In the genomic region with DNA sequence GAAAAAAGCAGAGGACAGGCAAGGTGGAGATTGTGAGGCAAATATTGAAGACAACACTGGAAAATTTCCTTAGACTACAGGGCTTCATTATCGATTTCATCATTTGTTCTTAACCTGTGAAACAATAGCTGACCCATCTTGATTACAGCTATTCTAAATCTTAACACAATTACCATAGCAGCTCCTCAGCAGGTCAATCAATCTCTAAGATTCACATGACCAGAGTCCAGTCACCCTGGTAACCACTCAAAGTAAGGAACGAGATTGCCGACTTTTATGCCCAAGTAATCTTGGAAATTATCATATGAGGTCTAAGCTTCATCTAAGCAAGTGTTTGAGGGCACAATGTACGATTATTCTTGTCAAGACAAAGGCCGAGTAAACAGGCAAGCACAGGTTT, we compare ENCODE assay signal across 16 cellular contexts.
DNase-seq lines count a peak whose midpoint lies in the region; ATAC-seq and TF ChIP-seq lines count a peak whose summit lies in the region.
"Had no signal": no experiment of that assay in that cellular context is flagged by ENCODE, and none has a peak within 500 bp of the region (broad histone marks: within the 10 kb centered on the region; RNA-seq: fewer than 3 reads in every experiment).

No MANE protein-coding gene starts in this region.

- H3K4ac ChIP-seq in H9 (ENCODE audit: low read depth, low read length) (no peak overlapping the region), mesenchymal stem cell (ENCODE audit: low read depth in 1 of 2, low read length in 2 of 2) (no peak overlapping the region)

- no peak overlapping the region for H2AK5ac ChIP-seq in H9 (ENCODE audit: insufficient read length, low read length)
- H2AK5ac ChIP-seq in mesenchymal stem cell (ENCODE audit: low read length, severe bottlenecking), result peak overlapping the region; percentile 99

- H4K8ac ChIP-seq in H9 (replicated peaks; ENCODE audit: insufficient read length, low read depth, low read length), result no peak overlapping the region
- H4K8ac ChIP-seq in mesenchymal stem cell (ENCODE audit: low read length), result no peak overlapping the region

- H3K27me3 ChIP-seq in H9 (ENCODE audit: insufficient read depth, low read length) (no peaks in the 10 kb centered on the region), mesenchymal stem cell (ENCODE audit: control insufficient read depth in 1 of 2, insufficient read depth in 1 of 2, low read length in 2 of 2) (no peaks in the 10 kb centered on the region)

- H2BK5ac ChIP-seq in H9 (ENCODE audit: insufficient read length, low read length) (no peak overlapping the region), mesenchymal stem cell (ENCODE audit: low read depth, low read length, poor library complexity, severe bottlenecking) (no peak overlapping the region)

- H4K91ac ChIP-seq in H9 (ENCODE audit: insufficient read length, low read depth, low read length), result no peak overlapping the region
- H4K91ac ChIP-seq in mesenchymal stem cell (ENCODE audit: low read length), result no peak overlapping the region

- H3K27ac ChIP-seq in H9 (ENCODE audit: insufficient read length, low read depth, low read length) (no peak overlapping the region), mesenchymal stem cell (ENCODE audit: low read length, poor library complexity, severe bottlenecking) (peak overlapping the region; percentile 15)
- H3K27ac ChIP-seq: 22Rv1, GM23248 had no signal

- H3K9ac ChIP-seq in H9 (ENCODE audit: extremely low read depth, insufficient read length, low read length) (no peak overlapping the region), mesenchymal stem cell (ENCODE audit: low read length) (no peak overlapping the region)
- H3K9ac ChIP-seq: GM23248 had no signal

- no peak overlapping the region for H3K18ac ChIP-seq in H9 (ENCODE audit: insufficient read length, low read depth, low read length)
- H3K18ac ChIP-seq in mesenchymal stem cell (ENCODE audit: low read depth in 1 of 2, low read length in 2 of 2), result no peak overlapping the region

- H2BK12ac ChIP-seq in H9 (ENCODE audit: insufficient read length, low read depth, low read length) (no peak overlapping the region), mesenchymal stem cell (ENCODE audit: low read length in 2 of 2) (no peak overlapping the region)

- no peaks in the 10 kb centered on the region for H3K4me1 ChIP-seq in H9 (ENCODE audit: insufficient read depth, low read length)
- H3K4me1 ChIP-seq in mesenchymal stem cell (ENCODE audit: control insufficient read depth, insufficient read depth, low read depth, low read length), result peaks cover 3% of the 10 kb centered on the region

- no peaks in the 10 kb centered on the region for H3K79me2 ChIP-seq in H9 (ENCODE audit: insufficient read depth, low read length)

- no peak overlapping the region for H3K23ac ChIP-seq in H9 (ENCODE audit: insufficient read length, low read depth, low read length)
- no peak overlapping the region for H3K23ac ChIP-seq in mesenchymal stem cell (ENCODE audit: low read length in 2 of 2)

- H2BK20ac ChIP-seq in H9 (ENCODE audit: low read depth, low read length, poor library complexity, severe bottlenecking), result no peak overlapping the region

- H3K9me3 ChIP-seq in H9 (ENCODE audit: control insufficient read depth, low read depth, low read length) (no peaks in the 10 kb centered on the region), mesenchymal stem cell (ENCODE audit: control insufficient read depth, low read length) (no peaks in the 10 kb centered on the region)

- H2BK120ac ChIP-seq in H9 (ENCODE audit: low read depth, low read length, poor library complexity, severe bottlenecking), result no peak overlapping the region
- no peak overlapping the region for H2BK120ac ChIP-seq in mesenchymal stem cell (ENCODE audit: low read depth, low read length)

- no peak for ATAC-seq in GM21526 (IDR thresholded peaks at IDR 0.05; ENCODE audit: low FRiP score, unreplicated experiment)
- ATAC-seq: K562 had no signal

- H3K4me2 ChIP-seq in H9 (ENCODE audit: insufficient read depth, insufficient read length, low read length) (no peak overlapping the region), mesenchymal stem cell (ENCODE audit: low read length, poor library complexity, severe bottlenecking) (no peak overlapping the region)

- H2AFZ ChIP-seq in H9 (ENCODE audit: low read length) (no peak overlapping the region), mesenchymal stem cell (ENCODE audit: low read depth, low read length) (no peak overlapping the region)
- H2AFZ ChIP-seq: GM23248 had no signal

- H3K27ac Mint-ChIP-seq in H9, result peak overlapping the region in 2 of 3 experiments; percentile 3 to 77; a peak in 3 of 7 replicates

- no peaks in the 10 kb centered on the region for H3K9me3 Mint-ChIP-seq in H9

- WGBS in H9 (ENCODE audit: extremely low coverage, insufficient read length, low lambda C conversion rate), result no CpG with 5 or more reads among the region's 5 CpGs
- WGBS in mesenchymal stem cell, result 96% methylated on average over 5 of the region's 5 CpGs

- POLR2A ChIA-PET in GM10248 (lab: Yijun Ruan, JAX), result no interaction called here

- no peak overlapping the region for H3K4me3 ChIP-seq in mesenchymal stem cell (ENCODE audit: insufficient read depth in 1 of 2, low read depth in 1 of 2, low read length in 2 of 2)
- H3K4me3 ChIP-seq: GM23248, K562 had no signal

- H3K4me1 Mint-ChIP-seq in H9, result peaks cover 10 to 13% of the 10 kb centered on the region in 2 experiments

- no peak overlapping the region for H3T11ph ChIP-seq in H9 (ENCODE audit: low read length)

- CTCF ChIA-PET in GM10248 (lab: Yijun Ruan, JAX), result interaction anchor here (0.8 to 5.0 kb wide), 11 partner anchors 9 to 394 kb away, joined by 3 to 70 read pairs (median 4); no protein-coding TSS in a partner anchor

- H3K36me3 ChIP-seq in mesenchymal stem cell (ENCODE audit: control insufficient read depth in 1 of 2, insufficient read depth in 2 of 2, low read depth in 1 of 2, low read length in 2 of 2), result peaks cover 3 to 4% of the 10 kb centered on the region in 2 experiments

- H3K14ac ChIP-seq in H9 (ENCODE audit: insufficient read depth, low read length) (no peak overlapping the region), mesenchymal stem cell (ENCODE audit: low read length in 2 of 2) (no peak overlapping the region)

- H2BK15ac ChIP-seq in H9 (ENCODE audit: low read depth, low read length) (no peak overlapping the region), mesenchymal stem cell (ENCODE audit: low read depth, poor library complexity, severe bottlenecking) (no peak overlapping the region)

- no peak overlapping the region for H3K56ac ChIP-seq in H9 (ENCODE audit: insufficient read length, low read depth, low read length)

- H3K36me3 Mint-ChIP-seq in H9 (ENCODE audit: insufficient read depth in 1 of 3, low read depth in 3 of 3), result peaks cover 2 to 6% (median 4%) of the 10 kb centered on the region in 3 experiments; a peak in 4 of 7 replicates

- H3K4me3 Mint-ChIP-seq in H9, result no peak overlapping the region

- no peaks in the 10 kb centered on the region for H4K20me1 ChIP-seq in H9 (ENCODE audit: control insufficient read depth, insufficient read depth, insufficient read length)

- no peak overlapping the region for H4K5ac ChIP-seq in H9 (ENCODE audit: insufficient read length, low read depth, low read length)

- TF ChIP-seq CTCF in H9 (conservative IDR thresholded peaks at IDR 0.05), result no peak
- no peak for TF ChIP-seq CTCF in GM10248 (IDR thresholded peaks at IDR 0.05; ENCODE audit: control extremely low read depth, extremely low read depth, low read depth, missing control alignments)

- no peaks in the 10 kb centered on the region for H3K27me3 Mint-ChIP-seq in H9 (ENCODE audit: low read depth)

- DNase-seq in NCI-H146 (lab: John Stamatoyannopoulos, UW), result peak; percentile 5
- no peak for DNase-seq in NCI-H146 treated with DMSO at 0.1 percent for 48 hours (lab: John Stamatoyannopoulos, UW; ENCODE audit: unreplicated experiment)
- DNase-seq in H9, result no peak
- DNase-seq in mesenchymal stem cell, result no peak
- DNase-seq in renal cortical epithelial cell (ENCODE audit: low read depth), result peak; percentile 60
- DNase-seq in DMS79 (lab: John Stamatoyannopoulos, UW), result no peak
- DNase-seq in GM10248 (ENCODE audit: extremely low spot score), result no peak
- DNase-seq: GM23248, NCI-H1436, NCI-H2081 treated with DMSO at 0.1 percent for 48 hours, NCI-H345, NCI-H526 treated with DMSO at 0.1 percent for 48 hours, SIG-M5 had no signal

- no peaks in the 10 kb centered on the region for H3K23me2 ChIP-seq in H9 (ENCODE audit: insufficient read length, low read depth, low read length, poor library complexity, severe bottlenecking)

- H3K79me1 ChIP-seq in H9 (ENCODE audit: insufficient read depth, low read depth, low read length, poor library complexity, severe bottlenecking) (no peaks in the 10 kb centered on the region), mesenchymal stem cell (replicated peaks; ENCODE audit: low read length, poor library complexity, severe bottlenecking) (peaks cover 13% of the 10 kb centered on the region)

Comparison
In these comparisons a context has a peak if more than half of its experiments do, and no peak if none do; other contexts are left out.
1. DNase-seq: peak in NCI-H146 (single experiment) and renal cortical epithelial cell (single experiment); none in NCI-H146 treated with DMSO at 0.1 percent for 48 hours (single experiment), H9 (single experiment), mesenchymal stem cell (single experiment), DMS79 (single experiment) and GM10248 (single experiment).